16 cellular contexts compared by ENCODE assay signal in genomic region chr19:29660835-29661234, GRCh38. TPM values are rescaled to one million over a fixed set of nuclear protein-coding genes. Genes with fewer than 3 reads are reported as not detected.
DNase-seq lines count a peak whose midpoint lies in the region; ATAC-seq and TF ChIP-seq lines count a peak whose summit lies in the region.
"Had no signal": no experiment of that assay in that cellular context is flagged by ENCODE, and none has a peak within 500 bp of the region (broad histone marks: within the 10 kb centered on the region; RNA-seq: fewer than 3 reads in every experiment).

No MANE protein-coding gene starts in this region.

- no peaks in the 10 kb centered on the region for H4K20me1 ChIP-seq in OCI-LY7 (ENCODE audit: insufficient read depth, low read length)

- no peak overlapping the region for H3K27ac ChIP-seq in OCI-LY7 (ENCODE audit: low read depth, low read length, poor library complexity, severe bottlenecking)
- H3K27ac ChIP-seq: parathyroid adenoma had no signal

- no peaks in the 10 kb centered on the region for H3K79me2 ChIP-seq in OCI-LY7 (ENCODE audit: insufficient read depth, low read depth, low read length)
- H3K79me2 ChIP-seq: parathyroid adenoma had no signal

- DNase-seq in NCI-H345 (lab: John Stamatoyannopoulos, UW): peak; percentile 29
- DNase-seq in NCI-H345 treated with DMSO at 0.1 percent for 48 hours (lab: John Stamatoyannopoulos, UW; ENCODE audit: unreplicated experiment): no peak
- DNase-seq in activated T-cell treated with anti-CD3 and anti-CD28 coated beads, Interleukin-2, amount 50 U/mL, for 4 hours: peak; percentile 61
- DNase-seq in left kidney (ENCODE audit: low read depth, low spot score): peak; percentile 51
- peak; percentile 65 for DNase-seq in stimulated activated naive CD8-positive, alpha-beta T cell treated with anti-CD3 and anti-CD28 coated beads, Interleukin-15, Interleukin-2, amounts not matched to agents 100 U/mL and 50 U/mL, for 24 hours
- DNase-seq in OCI-LY7 (ENCODE audit: low spot score): no peak
- no peak for DNase-seq in DMS79 (lab: John Stamatoyannopoulos, UW)
- DNase-seq in ecto neural progenitor cell (ENCODE audit: low spot score): no peak
- DNase-seq: 8988T, SW 1271 had no signal

- no peaks in the 10 kb centered on the region for H3K27me3 Mint-ChIP-seq in activated T-cell treated with anti-CD3 and anti-CD28 coated beads, Interleukin-2, amount 50 U/mL, for 4 hours (ENCODE audit: low read depth)
- H3K27me3 Mint-ChIP-seq: CD4-positive, alpha-beta memory T cell had no signal

- intact Hi-C loops in OCI-LY7 (cut with micrococcal nuclease; ENCODE audit: unreplicated experiment): no loop called here

- POLR2A ChIA-PET in OCI-LY7 (lab: Charles Lee): no interaction called here

- no peak overlapping the region for H3K4me2 ChIP-seq in OCI-LY7 (ENCODE audit: low read length)

- no peak overlapping the region for H2AFZ ChIP-seq in OCI-LY7 (ENCODE audit: low read length)
- H2AFZ ChIP-seq: parathyroid adenoma had no signal

- no peaks in the 10 kb centered on the region for H3K36me3 ChIP-seq in OCI-LY7 (ENCODE audit: insufficient read depth, low read length)

- H3K4me1 Mint-ChIP-seq in activated T-cell treated with anti-CD3 and anti-CD28 coated beads, Interleukin-2, amount 50 U/mL, for 4 hours (ENCODE audit: low read depth): peaks cover 26% of the 10 kb centered on the region

- peaks cover 10% of the 10 kb centered on the region for H3K4me1 ChIP-seq in OCI-LY7 (ENCODE audit: insufficient read depth, low read length, poor library complexity, severe bottlenecking)
- H3K4me1 ChIP-seq: parathyroid adenoma had no signal

- no peak for ATAC-seq in activated T-cell treated with anti-CD3 and anti-CD28 coated beads, Interleukin-2, amount 50 U/mL, for 4 hours
- ATAC-seq in stimulated activated naive CD8-positive, alpha-beta T cell treated with anti-CD3 and anti-CD28 coated beads, Interleukin-15, Interleukin-2, amounts not matched to agents 100 U/mL and 50 U/mL, for 24 hours: no peak
- ATAC-seq: activated CD4-positive, CD25-positive, alpha-beta regulatory T cell treated with anti-CD3 and anti-CD28 coated beads, Interleukin-2, amount 50 U/mL, for 24 hours; HCT116 had no signal

- no peak for TF ChIP-seq CTCF in OCI-LY7 (conservative IDR thresholded peaks at IDR 0.05; ENCODE audit: low read length)

- no TSS peak for BruUV-seq in OCI-LY7 (replicated peaks; lab: Mats Ljungman, UMichigan)

- H3K9me3 ChIP-seq in OCI-LY7 (ENCODE audit: low read length): no peaks in the 10 kb centered on the region

- H3K36me3 Mint-ChIP-seq in activated T-cell treated with anti-CD3 and anti-CD28 coated beads, Interleukin-2, amount 50 U/mL, for 4 hours (ENCODE audit: insufficient read depth): no peaks in the 10 kb centered on the region
- H3K36me3 Mint-ChIP-seq: CD4-positive, alpha-beta memory T cell; mesothelial cell of epicardium had no signal

- H3K4me3 ChIP-seq in OCI-LY7 (ENCODE audit: low read depth, low read length, poor library complexity, severe bottlenecking): no peak overlapping the region

- H3K4me3 Mint-ChIP-seq in activated T-cell treated with anti-CD3 and anti-CD28 coated beads, Interleukin-2, amount 50 U/mL, for 4 hours: no peak overlapping the region
- H3K4me3 Mint-ChIP-seq: CD4-positive, alpha-beta memory T cell; dendritic cell treated with granulocyte-macrophage colony-stimulating factor and Interleukin-4, amounts not matched to agents 40 ng/mL and 50 ng/mL, for 4 days; mesothelial cell of epicardium had no signal

- CTCF ChIA-PET in OCI-LY7 (lab: Charles Lee; ENCODE audit: unreplicated experiment): no interaction called here

- no peaks in the 10 kb centered on the region for H3K9me3 Mint-ChIP-seq in activated T-cell treated with anti-CD3 and anti-CD28 coated beads, Interleukin-2, amount 50 U/mL, for 4 hours
- H3K9me3 Mint-ChIP-seq: dendritic cell treated with granulocyte-macrophage colony-stimulating factor and Interleukin-4, amounts not matched to agents 40 ng/mL and 50 ng/mL, for 4 days; mesothelial cell of epicardium had no signal

- H3K9me2 ChIP-seq in OCI-LY7 (ENCODE audit: insufficient read depth, low read length): no peaks in the 10 kb centered on the region

RNA-seq across cellular contexts. Expression of gene PLEKHF1, which starts 4.4 kb away (rescaled TPM):
- total RNA-seq in activated T-cell treated with anti-CD3 and anti-CD28 coated beads, Interleukin-2, amount 50 U/mL, for 4 hours: 10 to 100 TPM; 16.2 to 20.1 (median 18.4) TPM
- total RNA-seq in OCI-LY7 (2014; rRNA removed; shearing (Covaris generic)): 7.0 TPM in 2 replicates
- 4.5 and 5.0 TPM in 2 replicates for total RNA-seq in OCI-LY7 (2022)

RNA-seq across cellular contexts. Expression of gene C19orf12, which starts 54.2 kb away (rescaled TPM):
- 10 to 100 TPM; 39.3 to 45.7 (median 41.0) TPM for total RNA-seq in activated T-cell treated with anti-CD3 and anti-CD28 coated beads, Interleukin-2, amount 50 U/mL, for 4 hours
- total RNA-seq in OCI-LY7 (2014; rRNA removed; shearing (Covaris generic)): 11.9 and 12.5 TPM in 2 replicates
- total RNA-seq in OCI-LY7 (2022): 17.0 and 20.6 TPM in 2 replicates

RNA-seq across cellular contexts. Expression of gene POP4, which starts 54.8 kb away (rescaled TPM):
- total RNA-seq in activated T-cell treated with anti-CD3 and anti-CD28 coated beads, Interleukin-2, amount 50 U/mL, for 4 hours: 100 to 1,000 TPM; 160 to 173 (median 168) TPM
- 93.6 and 105 TPM in 2 replicates for total RNA-seq in OCI-LY7 (2014; rRNA removed; shearing (Covaris generic))
- total RNA-seq in OCI-LY7 (2022): 73.6 and 83.5 TPM in 2 replicates

Comparison
In these comparisons a context has a peak if more than half of its experiments do, and no peak if none do; other contexts are left out.
1. DNase-seq: peak in NCI-H345 (single experiment), activated T-cell treated with anti-CD3 and anti-CD28 coated beads, Interleukin-2, amount 50 U/mL, for 4 hours (single experiment), left kidney (single experiment) and stimulated activated naive CD8-positive, alpha-beta T cell treated with anti-CD3 and anti-CD28 coated beads, Interleukin-15, Interleukin-2, amounts not matched to agents 100 U/mL and 50 U/mL, for 24 hours (single experiment); none in NCI-H345 treated with DMSO at 0.1 percent for 48 hours (single experiment), OCI-LY7 (single experiment), DMS79 (single experiment) and ecto neural progenitor cell (single experiment).